ENCODE assay signal across 22 cellular contexts in the genomic region with DNA sequence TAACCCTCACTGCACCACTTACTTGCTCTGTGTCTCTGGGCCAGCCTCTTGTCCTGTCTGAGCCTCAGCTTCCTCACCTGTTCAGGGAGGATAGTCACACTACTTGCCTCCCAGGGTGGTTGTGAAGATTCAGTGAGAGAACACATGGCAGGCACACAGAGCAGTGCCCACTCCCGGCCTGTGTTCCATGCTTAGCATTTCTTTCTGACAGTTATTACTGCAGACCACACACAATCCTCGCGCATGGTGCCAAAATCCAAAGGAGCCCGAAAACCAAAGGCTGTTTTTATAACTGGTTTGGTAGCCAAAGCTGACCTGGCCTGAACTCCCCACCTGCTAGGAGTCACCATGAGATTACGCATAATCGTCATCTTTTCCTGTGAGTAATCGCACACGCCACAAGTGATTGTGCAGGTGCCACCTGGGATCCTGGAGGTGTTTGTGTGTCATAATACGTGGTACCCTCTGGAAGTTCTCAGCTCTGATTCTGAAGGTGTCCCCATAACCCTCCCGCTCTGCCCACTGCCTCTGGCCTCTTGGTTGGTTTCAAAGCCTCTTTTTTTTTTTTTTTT.
DNase-seq lines count a peak whose midpoint lies in the region; ATAC-seq and TF ChIP-seq lines count a peak whose summit lies in the region.
"Had no signal": no experiment of that assay in that cellular context is flagged by ENCODE, and none has a peak within 500 bp of the region (broad histone marks: within the 10 kb centered on the region; RNA-seq: fewer than 3 reads in every experiment).

No MANE protein-coding gene starts in this region.

- H3K9me3 Mint-ChIP-seq in activated naive CD4-positive, alpha-beta T cell treated with anti-CD3 and anti-CD28 coated beads, Interleukin-2, amount 50 U/mL, for 24 hours, result no peaks in the 10 kb centered on the region
- H3K9me3 Mint-ChIP-seq in activated naive CD4-positive, alpha-beta T cell treated with anti-CD3 and anti-CD28 coated beads, Interleukin-2, amount 10 ng/mL, durations not matched to agents 7 days and 5 days, result no peaks in the 10 kb centered on the region
- no peaks in the 10 kb centered on the region for H3K9me3 Mint-ChIP-seq in chondrocyte (ENCODE audit: low read depth)
- H3K9me3 Mint-ChIP-seq: IgD-negative memory B cell, nephron had no signal

- no peaks in the 10 kb centered on the region for H4K20me1 ChIP-seq in OCI-LY7 (ENCODE audit: insufficient read depth, low read length)
- peaks cover 7% of the 10 kb centered on the region for H4K20me1 ChIP-seq in osteoblast (ENCODE audit: insufficient read depth, low read length)

- peaks cover 10% of the 10 kb centered on the region for H3K36me3 Mint-ChIP-seq in activated naive CD4-positive, alpha-beta T cell treated with anti-CD3 and anti-CD28 coated beads, Interleukin-2, amount 50 U/mL, for 24 hours
- H3K36me3 Mint-ChIP-seq in activated naive CD4-positive, alpha-beta T cell treated with anti-CD3 and anti-CD28 coated beads, Interleukin-2, amount 10 ng/mL, durations not matched to agents 7 days and 5 days, result peaks cover 47% of the 10 kb centered on the region
- peaks cover 18% of the 10 kb centered on the region for H3K36me3 Mint-ChIP-seq in chondrocyte (ENCODE audit: low read depth)

- no peak overlapping the region for H3K4me3 Mint-ChIP-seq in activated naive CD4-positive, alpha-beta T cell treated with anti-CD3 and anti-CD28 coated beads, Interleukin-2, amount 50 U/mL, for 24 hours
- H3K4me3 Mint-ChIP-seq in activated naive CD4-positive, alpha-beta T cell treated with anti-CD3 and anti-CD28 coated beads, Interleukin-2, amount 10 ng/mL, durations not matched to agents 7 days and 5 days, result no peak overlapping the region
- no peak overlapping the region for H3K4me3 Mint-ChIP-seq in chondrocyte (ENCODE audit: unreplicated experiment)
- H3K4me3 Mint-ChIP-seq: IgD-negative memory B cell, nephron had no signal

- no peaks in the 10 kb centered on the region for H3K27me3 Mint-ChIP-seq in activated naive CD4-positive, alpha-beta T cell treated with anti-CD3 and anti-CD28 coated beads, Interleukin-2, amount 50 U/mL, for 24 hours
- H3K27me3 Mint-ChIP-seq in activated naive CD4-positive, alpha-beta T cell treated with anti-CD3 and anti-CD28 coated beads, Interleukin-2, amount 10 ng/mL, durations not matched to agents 7 days and 5 days, result no peaks in the 10 kb centered on the region
- no peaks in the 10 kb centered on the region for H3K27me3 Mint-ChIP-seq in chondrocyte (ENCODE audit: low read depth)
- H3K27me3 Mint-ChIP-seq: IgD-negative memory B cell had no signal

- POLR2A ChIA-PET in OCI-LY7 (lab: Charles Lee), result interaction anchor here (0.6 to 0.7 kb wide), 4 partner anchors 24 to 1605 kb away, joined by 3 to 8 read pairs (median 4); no protein-coding TSS in a partner anchor

- no peaks in the 10 kb centered on the region for H3K9me2 ChIP-seq in OCI-LY7 (ENCODE audit: insufficient read depth, low read length)

- ATAC-seq in HG02678 (IDR thresholded peaks at IDR 0.05; ENCODE audit: unreplicated experiment), result no peak
- ATAC-seq: body of pancreas, HCT116, pancreas had no signal

- CTCF ChIA-PET in activated naive CD4-positive, alpha-beta T cell treated with anti-CD3 and anti-CD28 coated beads, Interleukin-2, amount 10 ng/mL, durations not matched to agents 7 days and 5 days (lab: Charles Lee), result interaction anchor here (0.6 to 0.7 kb wide), 2 partner anchors 13 to 768 kb away, joined by 3 read pairs; no protein-coding TSS in a partner anchor
- CTCF ChIA-PET in OCI-LY7 (lab: Charles Lee; ENCODE audit: unreplicated experiment), result no interaction called here

- no peak overlapping the region for H2AFZ ChIP-seq in OCI-LY7 (ENCODE audit: low read length)
- H2AFZ ChIP-seq in osteoblast (ENCODE audit: low read length), result no peak overlapping the region

- peak overlapping the region; percentile 12 for H3K27ac Mint-ChIP-seq in activated naive CD4-positive, alpha-beta T cell treated with anti-CD3 and anti-CD28 coated beads, Interleukin-2, amount 50 U/mL, for 24 hours
- H3K27ac Mint-ChIP-seq in activated naive CD4-positive, alpha-beta T cell treated with anti-CD3 and anti-CD28 coated beads, Interleukin-2, amount 10 ng/mL, durations not matched to agents 7 days and 5 days, result no peak overlapping the region
- H3K27ac Mint-ChIP-seq in chondrocyte (ENCODE audit: unreplicated experiment), result no peak overlapping the region
- H3K27ac Mint-ChIP-seq: nephron had no signal

- H3K27ac ChIP-seq in OCI-LY7 (ENCODE audit: low read depth, low read length, poor library complexity, severe bottlenecking) (no peak overlapping the region), osteoblast (ENCODE audit: low read depth, low read length) (no peak overlapping the region)
- H3K27ac ChIP-seq: BLaER1 treated with 17β-estradiol and CSF1 and Interleukin-3, amounts not matched to agents 10 nM and 100 nM; body of pancreas; colonic mucosa; pancreas; SJCRH30; spleen; thoracic aorta had no signal

- H3K36me3 ChIP-seq in OCI-LY7 (ENCODE audit: insufficient read depth, low read length), result peaks cover 25% of the 10 kb centered on the region
- peaks cover 28% of the 10 kb centered on the region for H3K36me3 ChIP-seq in osteoblast (ENCODE audit: insufficient read depth, low read length)
- H3K36me3 ChIP-seq: colonic mucosa, pancreas, SJCRH30 had no signal

- H3K4me3 ChIP-seq in OCI-LY7 (ENCODE audit: low read depth, low read length, poor library complexity, severe bottlenecking) (no peak overlapping the region), osteoblast (ENCODE audit: insufficient read depth, low read length) (no peak overlapping the region)
- H3K4me3 ChIP-seq: BLaER1 treated with 17β-estradiol and CSF1 and Interleukin-3, amounts not matched to agents 10 nM and 100 nM; body of pancreas; colonic mucosa; pancreas; SJCRH30; spleen; thoracic aorta had no signal

- intact Hi-C loops in OCI-LY7 (cut with micrococcal nuclease; ENCODE audit: unreplicated experiment), result no loop called here

- H3K9me3 ChIP-seq in OCI-LY7 (ENCODE audit: low read length), result no peaks in the 10 kb centered on the region
- no peaks in the 10 kb centered on the region for H3K9me3 ChIP-seq in osteoblast (ENCODE audit: low read depth, low read length)
- H3K9me3 ChIP-seq: BLaER1 treated with 17β-estradiol and CSF1 and Interleukin-3, amounts not matched to agents 10 nM and 100 nM; body of pancreas; colonic mucosa; pancreas; SJCRH30; spleen; thoracic aorta had no signal

- no peak for DNase-seq in activated naive CD4-positive, alpha-beta T cell treated with anti-CD3 and anti-CD28 coated beads, Interleukin-2, amount 10 ng/mL, durations not matched to agents 7 days and 5 days
- DNase-seq in OCI-LY7 (ENCODE audit: low spot score), result no peak
- DNase-seq in chondrocyte (ENCODE audit: low spot score), result peak; percentile 30
- peak; percentile 64 for DNase-seq in osteoblast (ENCODE audit: insufficient read length, low spot score, missing footprints)
- no peak for DNase-seq in NCI-H446 (lab: John Stamatoyannopoulos, UW)
- no peak for DNase-seq in HuH-7 (ENCODE audit: low spot score)
- DNase-seq: activated CD4-positive, CD25-positive, alpha-beta regulatory T cell; body of pancreas; colonic mucosa; NK-92 treated with Interleukin-12 subunit alpha and Interleukin-12 subunit beta, amount 100 ng/mL, for 24 hours; pancreas; SJCRH30; spleen; stimulated activated CD4-positive, alpha-beta T cell treated with anti-CD3 and anti-CD28 coated beads, Interleukin-2, amount 100 ng/mL, for 48 hours; stimulated activated naive CD4-positive, alpha-beta T cell had no signal

- H3K4me2 ChIP-seq in OCI-LY7 (ENCODE audit: low read length), result no peak overlapping the region
- H3K4me2 ChIP-seq in osteoblast (ENCODE audit: insufficient read depth, low read length), result no peak overlapping the region
- H3K4me2 ChIP-seq: BLaER1 treated with 17β-estradiol and CSF1 and Interleukin-3, amounts not matched to agents 10 nM and 100 nM had no signal

- H3K79me2 ChIP-seq in OCI-LY7 (ENCODE audit: insufficient read depth, low read depth, low read length) (no peaks in the 10 kb centered on the region), osteoblast (ENCODE audit: insufficient read depth, low read length) (no peaks in the 10 kb centered on the region)

- H3K27me3 ChIP-seq in osteoblast (ENCODE audit: insufficient read depth, low read length), result no peaks in the 10 kb centered on the region
- H3K27me3 ChIP-seq: BLaER1 treated with 17β-estradiol and CSF1 and Interleukin-3, amounts not matched to agents 10 nM and 100 nM; body of pancreas; colonic mucosa; pancreas; SJCRH30; spleen had no signal

- TSS peak; percentile 44 for BruUV-seq in OCI-LY7 (replicated peaks; lab: Mats Ljungman, UMichigan)

- no peaks in the 10 kb centered on the region for H3K4me1 ChIP-seq in OCI-LY7 (ENCODE audit: insufficient read depth, low read length, poor library complexity, severe bottlenecking)
- peaks cover 6% of the 10 kb centered on the region for H3K4me1 ChIP-seq in osteoblast (ENCODE audit: insufficient read depth, low read length)
- H3K4me1 ChIP-seq: body of pancreas, colonic mucosa, pancreas had no signal

- no peak for TF ChIP-seq CTCF in OCI-LY7 (conservative IDR thresholded peaks at IDR 0.05; ENCODE audit: low read length)
- TF ChIP-seq CTCF in chondrocyte (IDR thresholded peaks at IDR 0.05), result no peak
- no peak for TF ChIP-seq CTCF in osteoblast (IDR thresholded peaks at IDR 0.05; ENCODE audit: extremely low read depth, low read depth, low read length)

- peaks cover 7% of the 10 kb centered on the region for H3K4me1 Mint-ChIP-seq in activated naive CD4-positive, alpha-beta T cell treated with anti-CD3 and anti-CD28 coated beads, Interleukin-2, amount 50 U/mL, for 24 hours
- peaks cover 2% of the 10 kb centered on the region for H3K4me1 Mint-ChIP-seq in activated naive CD4-positive, alpha-beta T cell treated with anti-CD3 and anti-CD28 coated beads, Interleukin-2, amount 10 ng/mL, durations not matched to agents 7 days and 5 days
- peaks cover 4% of the 10 kb centered on the region for H3K4me1 Mint-ChIP-seq in chondrocyte (ENCODE audit: low read depth)
- H3K4me1 Mint-ChIP-seq: nephron had no signal

Comparison
In these comparisons a context has a peak if more than half of its experiments do, and no peak if none do; other contexts are left out.
1. DNase-seq: peak in chondrocyte (single experiment) and osteoblast (single experiment); none in activated naive CD4-positive, alpha-beta T cell treated with anti-CD3 and anti-CD28 coated beads, Interleukin-2, amount 10 ng/mL, durations not matched to agents 7 days and 5 days (single experiment), OCI-LY7 (single experiment), NCI-H446 (0 of 2) and HuH-7 (single experiment).